In genomic region chr11:114057605-114058004, GRCh38 we compare ENCODE assay signal across 1 cellular context.
TF ChIP-seq lines count a peak whose summit lies in the region.

No MANE protein-coding gene starts in this region.

TF ChIP-seq in WTC11, 78 proteins besides CTCF, POLR2A, EP300 and RAD21:
- TF ChIP-seq, protein P1, sequence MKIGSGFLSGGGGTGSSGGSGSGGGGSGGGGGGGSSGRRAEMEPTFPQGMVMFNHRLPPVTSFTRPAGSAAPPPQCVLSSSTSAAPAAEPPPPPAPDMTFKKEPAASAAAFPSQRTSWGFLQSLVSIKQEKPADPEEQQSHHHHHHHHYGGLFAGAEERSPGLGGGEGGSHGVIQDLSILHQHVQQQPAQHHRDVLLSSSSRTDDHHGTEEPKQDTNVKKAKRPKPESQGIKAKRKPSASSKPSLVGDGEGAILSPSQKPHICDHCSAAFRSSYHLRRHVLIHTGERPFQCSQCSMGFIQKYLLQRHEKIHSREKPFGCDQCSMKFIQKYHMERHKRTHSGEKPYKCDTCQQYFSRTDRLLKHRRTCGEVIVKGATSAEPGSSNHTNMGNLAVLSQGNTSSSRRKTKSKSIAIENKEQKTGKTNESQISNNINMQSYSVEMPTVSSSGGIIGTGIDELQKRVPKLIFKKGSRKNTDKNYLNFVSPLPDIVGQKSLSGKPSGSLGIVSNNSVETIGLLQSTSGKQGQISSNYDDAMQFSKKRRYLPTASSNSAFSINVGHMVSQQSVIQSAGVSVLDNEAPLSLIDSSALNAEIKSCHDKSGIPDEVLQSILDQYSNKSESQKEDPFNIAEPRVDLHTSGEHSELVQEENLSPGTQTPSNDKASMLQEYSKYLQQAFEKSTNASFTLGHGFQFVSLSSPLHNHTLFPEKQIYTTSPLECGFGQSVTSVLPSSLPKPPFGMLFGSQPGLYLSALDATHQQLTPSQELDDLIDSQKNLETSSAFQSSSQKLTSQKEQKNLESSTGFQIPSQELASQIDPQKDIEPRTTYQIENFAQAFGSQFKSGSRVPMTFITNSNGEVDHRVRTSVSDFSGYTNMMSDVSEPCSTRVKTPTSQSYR (CRISPR knock-in tag; IDR thresholded peaks at IDR 0.05) = no peak
- TF ChIP-seq ZBTB43 (CRISPR knock-in tag; IDR thresholded peaks at IDR 0.05) = no peak
- TF ChIP-seq PRRX2 (CRISPR knock-in tag; IDR thresholded peaks at IDR 0.05) = no peak
- TF ChIP-seq ZNF416 (CRISPR knock-in tag; IDR thresholded peaks at IDR 0.05) = no peak
- TF ChIP-seq OVOL2 (CRISPR knock-in tag; IDR thresholded peaks at IDR 0.05; ENCODE audit: borderline replicate concordance) = no peak
- no peak for TF ChIP-seq HMGXB4 (CRISPR knock-in tag; IDR thresholded peaks at IDR 0.05)
- no peak for TF ChIP-seq CREM (CRISPR knock-in tag; IDR thresholded peaks at IDR 0.05)
